In the genomic region with DNA sequence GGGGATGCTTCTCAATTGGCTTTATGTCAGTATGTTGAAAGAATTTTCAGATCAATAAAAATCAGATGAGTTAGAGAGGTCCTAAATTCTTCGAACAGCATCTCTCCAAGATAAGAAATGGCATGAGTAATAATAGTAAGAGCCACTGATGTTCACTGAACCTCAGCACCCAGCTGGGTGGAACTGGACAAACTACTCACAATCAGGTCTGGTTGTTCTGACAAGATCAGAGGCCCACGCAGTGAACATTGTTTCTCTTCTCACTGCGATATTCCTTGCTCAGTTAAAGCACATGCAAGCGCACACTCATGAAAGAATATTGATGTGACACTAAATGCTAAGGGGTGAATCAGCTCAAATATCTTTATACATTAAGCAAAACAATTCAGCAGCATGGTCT, we compare ENCODE assay signal across 30 cellular contexts.
"Had no signal": no experiment of that assay in that cellular context is flagged by ENCODE, and none has a peak within 500 bp of the region (broad histone marks: within the 10 kb centered on the region; RNA-seq: fewer than 3 reads in every experiment).

No MANE protein-coding gene starts in this region.

- H3K4me1 ChIP-seq: adrenal gland, ascending aorta, body of pancreas, breast epithelium had no signal

- H3K27ac ChIP-seq: adrenal gland, ascending aorta, body of pancreas, brain microvascular endothelial cell, breast epithelium, cardiac muscle cell had no signal

- H3K9me3 ChIP-seq: adrenal gland, ascending aorta, body of pancreas, breast epithelium had no signal

- H3K36me3 ChIP-seq: adrenal gland, ascending aorta, brain microvascular endothelial cell, breast epithelium, cardiac muscle cell had no signal

- H3K27me3 ChIP-seq: adrenal gland, ascending aorta, body of pancreas, brain microvascular endothelial cell, breast epithelium, cardiac muscle cell had no signal

- H3K4me3 ChIP-seq: adrenal gland, ascending aorta, body of pancreas, breast epithelium, cardiac muscle cell had no signal

- DNase-seq: activated effector memory CD4-positive, alpha-beta T cell treated with anti-CD3 and anti-CD28 coated beads, Interleukin-2, amount 50 U/mL, for 16 hours; activated effector memory CD4-positive, alpha-beta T cell treated with Interleukin-2 at 50 U/mL for 16 hours; activated gamma-delta T cell; activated gamma-delta T cell treated with Interleukin-2 at 50 U/mL for 16 hours; activated naive CD4-positive, alpha-beta T cell; activated naive CD4-positive, alpha-beta T cell treated with anti-CD3 and anti-CD28 coated beads for 36 hours; activated naive CD4-positive, alpha-beta T cell treated with anti-CD3 and anti-CD28 coated beads, Interleukin-2, amount 10 ng/mL, durations not matched to agents 7 days and 5 days; activated naive CD4-positive, alpha-beta T cell treated with anti-CD3 and anti-CD28 coated beads, Interleukin-2, amount 50 U/mL, for 16 hours; activated naive CD4-positive, alpha-beta T cell treated with Interleukin-2 at 50 U/mL for 16 hours; activated naive CD8-positive, alpha-beta T cell treated with anti-CD3 and anti-CD28 coated beads for 36 hours; activated naive CD8-positive, alpha-beta T cell treated with anti-CD3 and anti-CD28 coated beads, Interleukin-2, amount 10 ng/mL, durations not matched to agents 7 days and 5 days; activated naive CD8-positive, alpha-beta T cell treated with anti-CD3 and anti-CD28 coated beads, Interleukin-2, amount 50 U/mL, for 24 hours; activated T-cell treated with anti-CD3 and anti-CD28 coated beads, Interleukin-2, amount 50 U/mL, for 1 hour; activated T-cell treated with anti-CD3 and anti-CD28 coated beads, Interleukin-2, amount 50 U/mL, for 24 hours; activated T-cell treated with anti-CD3 and anti-CD28 coated beads, Interleukin-2, amount 50 U/mL, for 4 hours; activated T-cell treated with anti-CD3 and anti-CD28 coated beads, Interleukin-2, amount 50 U/mL, for 48 hours; activated T-cell treated with anti-CD3 and anti-CD28 coated beads, Interleukin-2, amount 50 U/mL, for 72 hours; adrenal gland; amniotic stem cell; amygdala; anterior cingulate cortex; aorta; body of pancreas; brain microvascular endothelial cell; caudate nucleus; central memory CD4-positive, alpha-beta T cell; cerebellar nuclear complex had no signal
